In genomic region chr19:39471756-39472536, GRCh38 we compare ENCODE assay signal across 23 cellular contexts. TPM values are rescaled to one million over a fixed set of nuclear protein-coding genes. Genes with fewer than 3 reads are reported as not detected.
DNase-seq lines count a peak whose midpoint lies in the region; ATAC-seq lines count a peak whose summit lies in the region.
"Had no signal": no experiment of that assay in that cellular context is flagged by ENCODE, and none has a peak within 500 bp of the region (broad histone marks: within the 10 kb centered on the region; RNA-seq: fewer than 3 reads in every experiment).

No MANE protein-coding gene starts in this region.

- H3K4me1 Mint-ChIP-seq in activated T-cell treated with anti-CD3 and anti-CD28 coated beads, Interleukin-2, amount 50 U/mL, for 72 hours (ENCODE audit: low read depth), result peaks cover 29% of the 10 kb centered on the region
- H3K4me1 Mint-ChIP-seq in activated CD8-positive, alpha-beta T cell treated with anti-CD3 and anti-CD28 coated beads, Interleukin-2, amount 10 ng/mL, durations not matched to agents 7 days and 5 days (ENCODE audit: low read depth), result peaks cover 16% of the 10 kb centered on the region
- H3K4me1 Mint-ChIP-seq in stimulated activated naive CD8-positive, alpha-beta T cell treated with anti-CD3 and anti-CD28 coated beads, Interleukin-15, amount 100 ng/mL, for 72 hours, result peaks cover 50% of the 10 kb centered on the region

- H3K27ac Mint-ChIP-seq in activated T-cell treated with anti-CD3 and anti-CD28 coated beads, Interleukin-2, amount 50 U/mL, for 72 hours, result peak overlapping the region; percentile 33
- peak overlapping the region; percentile 56 for H3K27ac Mint-ChIP-seq in activated CD8-positive, alpha-beta T cell treated with anti-CD3 and anti-CD28 coated beads, Interleukin-2, amount 10 ng/mL, durations not matched to agents 7 days and 5 days
- peak overlapping the region; percentile 5 to 93 for H3K27ac Mint-ChIP-seq in stimulated activated naive CD8-positive, alpha-beta T cell treated with anti-CD3 and anti-CD28 coated beads, Interleukin-15, amount 100 ng/mL, for 72 hours
- H3K27ac Mint-ChIP-seq: GM23338 had no signal

- CTCF ChIA-PET in activated CD8-positive, alpha-beta T cell treated with anti-CD3 and anti-CD28 coated beads, Interleukin-2, amount 10 ng/mL, durations not matched to agents 7 days and 5 days (lab: Charles Lee), result no interaction called here

- peaks cover 17 to 47% of the 10 kb centered on the region in 2 donors for H3K36me3 Mint-ChIP-seq in activated T-cell treated with anti-CD3 and anti-CD28 coated beads, Interleukin-2, amount 50 U/mL, for 72 hours (ENCODE audit: insufficient read depth in 2 of 2)
- H3K36me3 Mint-ChIP-seq in activated CD8-positive, alpha-beta T cell treated with anti-CD3 and anti-CD28 coated beads, Interleukin-2, amount 10 ng/mL, durations not matched to agents 7 days and 5 days (ENCODE audit: low read depth), result peaks cover 79% of the 10 kb centered on the region

- no peaks in the 10 kb centered on the region for H3K27me3 Mint-ChIP-seq in activated T-cell treated with anti-CD3 and anti-CD28 coated beads, Interleukin-2, amount 50 U/mL, for 72 hours (ENCODE audit: low read depth)
- no peaks in the 10 kb centered on the region for H3K27me3 Mint-ChIP-seq in activated CD8-positive, alpha-beta T cell treated with anti-CD3 and anti-CD28 coated beads, Interleukin-2, amount 10 ng/mL, durations not matched to agents 7 days and 5 days (ENCODE audit: low read depth)
- H3K27me3 Mint-ChIP-seq in stimulated activated naive CD8-positive, alpha-beta T cell treated with anti-CD3 and anti-CD28 coated beads, Interleukin-15, amount 100 ng/mL, for 72 hours, result no peaks in the 10 kb centered on the region
- H3K27me3 Mint-ChIP-seq: CD4-positive, CD25-positive, alpha-beta regulatory T cell had no signal

- no peak for DNase-seq in activated T-cell treated with anti-CD3 and anti-CD28 coated beads, Interleukin-2, amount 50 U/mL, for 72 hours
- no peak for DNase-seq in activated T-cell treated with anti-CD3 and anti-CD28 coated beads, Interleukin-2, amount 50 U/mL, for 1 hour
- no peak for DNase-seq in activated CD8-positive, alpha-beta T cell treated with anti-CD3 and anti-CD28 coated beads, Interleukin-2, amount 10 ng/mL, durations not matched to agents 7 days and 5 days
- DNase-seq in myocyte (ENCODE audit: low read depth) (peak; percentile 88), NCI-H1092 (lab: John Stamatoyannopoulos, UW) (no peak), Kasumi-1 (lab: John Stamatoyannopoulos, UW) (no peak)
- DNase-seq in stimulated activated naive CD8-positive, alpha-beta T cell treated with anti-CD3 and anti-CD28 coated beads, Interleukin-15, amount 100 ng/mL, for 72 hours, result no peak
- DNase-seq: activated CD4-positive, alpha-beta T cell treated with anti-CD3 and anti-CD28 coated beads for 48 hours; caudate nucleus; CD4-positive, CD25-positive, alpha-beta regulatory T cell; erythroblast; foreskin melanocyte; hippocampal formation; lower lobe of right lung; NCI-H2029; OCI-M1; retina; SHP77; stimulated activated CD4-positive, alpha-beta T cell treated with anti-CD3 and anti-CD28 coated beads, Interleukin-12 subunit alpha, Interleukin-12 subunit beta, amount 100 ng/mL, for 4 hours had no signal

- H3K9me3 Mint-ChIP-seq in activated T-cell treated with anti-CD3 and anti-CD28 coated beads, Interleukin-2, amount 50 U/mL, for 72 hours, result no peaks in the 10 kb centered on the region
- no peaks in the 10 kb centered on the region for H3K9me3 Mint-ChIP-seq in activated CD8-positive, alpha-beta T cell treated with anti-CD3 and anti-CD28 coated beads, Interleukin-2, amount 10 ng/mL, durations not matched to agents 7 days and 5 days (ENCODE audit: insufficient read depth)
- H3K9me3 Mint-ChIP-seq in stimulated activated naive CD8-positive, alpha-beta T cell treated with anti-CD3 and anti-CD28 coated beads, Interleukin-15, amount 100 ng/mL, for 72 hours, result no peaks in the 10 kb centered on the region
- H3K9me3 Mint-ChIP-seq: GM23338 had no signal

- no peak overlapping the region for H3K4me3 Mint-ChIP-seq in activated T-cell treated with anti-CD3 and anti-CD28 coated beads, Interleukin-2, amount 50 U/mL, for 72 hours
- no peak overlapping the region for H3K4me3 Mint-ChIP-seq in activated CD8-positive, alpha-beta T cell treated with anti-CD3 and anti-CD28 coated beads, Interleukin-2, amount 10 ng/mL, durations not matched to agents 7 days and 5 days
- H3K4me3 Mint-ChIP-seq in stimulated activated naive CD8-positive, alpha-beta T cell treated with anti-CD3 and anti-CD28 coated beads, Interleukin-15, amount 100 ng/mL, for 72 hours, result no peak overlapping the region
- H3K4me3 Mint-ChIP-seq: CD4-positive, CD25-positive, alpha-beta regulatory T cell; GM23338 had no signal

- no peak for ATAC-seq in activated T-cell treated with anti-CD3 and anti-CD28 coated beads, Interleukin-2, amount 50 U/mL, for 72 hours (replicated peaks in 1 of 2)
- no peak for ATAC-seq in activated CD8-positive, alpha-beta T cell treated with anti-CD3 and anti-CD28 coated beads, Interleukin-2, amount 10 ng/mL, durations not matched to agents 7 days and 5 days
- ATAC-seq in stimulated activated naive CD8-positive, alpha-beta T cell treated with anti-CD3 and anti-CD28 coated beads, Interleukin-15, amount 100 ng/mL, for 72 hours, result peak; percentile 3
- ATAC-seq in GM21529 (IDR thresholded peaks at IDR 0.05; ENCODE audit: unreplicated experiment), result no peak
- ATAC-seq: GM23338 had no signal

- POLR2A ChIA-PET in activated CD8-positive, alpha-beta T cell treated with anti-CD3 and anti-CD28 coated beads, Interleukin-2, amount 10 ng/mL, durations not matched to agents 7 days and 5 days (lab: Charles Lee), result interaction anchor here (1.4 kb wide), 1 partner anchor 36 kb away, joined by 5 read pairs; the partner anchor contains the start of gene RPS16

RNA-seq across cellular contexts. Expression of gene TIMM50, which starts 8.7 kb away (rescaled TPM):
- total RNA-seq in activated T-cell treated with anti-CD3 and anti-CD28 coated beads, Interleukin-2, amount 50 U/mL, for 72 hours, result 10 to 100 TPM; 52.4 to 55.8 TPM
- total RNA-seq in activated CD8-positive, alpha-beta T cell treated with anti-CD3 and anti-CD28 coated beads, Interleukin-2, amount 10 ng/mL, durations not matched to agents 7 days and 5 days, result 10 to 100 TPM; 56.1 to 65.9 TPM
- total RNA-seq in myocyte, result 65.1 and 71.1 TPM in 2 replicates
- 85.3 TPM for polyA plus RNA-seq in myocyte (2012)

RNA-seq across cellular contexts. Expression of gene SUPT5H, which starts 26.6 kb away (rescaled TPM):
- total RNA-seq in activated T-cell treated with anti-CD3 and anti-CD28 coated beads, Interleukin-2, amount 50 U/mL, for 72 hours, result 100 to 1,000 TPM; 192 to 201 TPM
- total RNA-seq in activated CD8-positive, alpha-beta T cell treated with anti-CD3 and anti-CD28 coated beads, Interleukin-2, amount 10 ng/mL, durations not matched to agents 7 days and 5 days, result 100 to 1,000 TPM; 144 to 147 TPM
- total RNA-seq in myocyte, result 107 and 124 TPM in 2 replicates
- 148 TPM for polyA plus RNA-seq in myocyte (2012)

RNA-seq across cellular contexts. Expression of gene DLL3, which starts 26.8 kb away (rescaled TPM):
- total RNA-seq in activated T-cell treated with anti-CD3 and anti-CD28 coated beads, Interleukin-2, amount 50 U/mL, for 72 hours, result 1 to 10 TPM in 1 of 2 donors, under 1 TPM in 1; 0.72 to 1.1 TPM
- total RNA-seq in activated CD8-positive, alpha-beta T cell treated with anti-CD3 and anti-CD28 coated beads, Interleukin-2, amount 10 ng/mL, durations not matched to agents 7 days and 5 days, result under 1 TPM; 0.26 to 0.29 TPM
- total RNA-seq in myocyte, result 0.42 and 0.51 TPM in 2 replicates
- polyA plus RNA-seq in myocyte (2012), result 1.1 TPM
- total RNA-seq: lower lobe of right lung, thoracic aorta had no signal

RNA-seq across cellular contexts. Expression of gene RPS16, which starts 36.2 kb away (rescaled TPM):
- total RNA-seq in activated T-cell treated with anti-CD3 and anti-CD28 coated beads, Interleukin-2, amount 50 U/mL, for 72 hours, result 1,000 to 10,000 TPM; 3,177 to 3,644 TPM
- 1,000 to 10,000 TPM; 2,100 to 2,157 TPM for total RNA-seq in activated CD8-positive, alpha-beta T cell treated with anti-CD3 and anti-CD28 coated beads, Interleukin-2, amount 10 ng/mL, durations not matched to agents 7 days and 5 days
- 129 and 130 TPM in 2 replicates for total RNA-seq in myocyte
- 2,078 TPM for polyA plus RNA-seq in myocyte (2012)

RNA-seq across cellular contexts. Expression of gene SELENOV, which starts 43.0 kb away (rescaled TPM):
- total RNA-seq in activated T-cell treated with anti-CD3 and anti-CD28 coated beads, Interleukin-2, amount 50 U/mL, for 72 hours, result not detected
- not detected for total RNA-seq in activated CD8-positive, alpha-beta T cell treated with anti-CD3 and anti-CD28 coated beads, Interleukin-2, amount 10 ng/mL, durations not matched to agents 7 days and 5 days
- total RNA-seq in myocyte, result not detected in 2 replicates
- polyA plus RNA-seq in myocyte (2012), result not detected
- total RNA-seq: CD4-positive, CD25-positive, alpha-beta regulatory T cell; lower lobe of right lung; omental fat pad; thoracic aorta had no signal
- polyA plus RNA-seq: CD4-positive, CD25-positive, alpha-beta regulatory T cell had no signal
